In genomic region chr3:55909373-55909772, GRCh38 we compare ENCODE assay signal across 1 cellular context.
TF ChIP-seq lines count a peak whose summit lies in the region.

No MANE protein-coding gene starts in this region.

TF ChIP-seq in GM23338, 12 proteins besides CTCF, POLR2A, EP300 and RAD21 (continued from another document):
- TF ChIP-seq ZNF462 (CRISPR knock-in tag; IDR thresholded peaks at IDR 0.05): no peak
TF ChIP-seq in GM23338: peak in this region for 0.
